10 cellular contexts compared by ENCODE assay signal in the genomic region with DNA sequence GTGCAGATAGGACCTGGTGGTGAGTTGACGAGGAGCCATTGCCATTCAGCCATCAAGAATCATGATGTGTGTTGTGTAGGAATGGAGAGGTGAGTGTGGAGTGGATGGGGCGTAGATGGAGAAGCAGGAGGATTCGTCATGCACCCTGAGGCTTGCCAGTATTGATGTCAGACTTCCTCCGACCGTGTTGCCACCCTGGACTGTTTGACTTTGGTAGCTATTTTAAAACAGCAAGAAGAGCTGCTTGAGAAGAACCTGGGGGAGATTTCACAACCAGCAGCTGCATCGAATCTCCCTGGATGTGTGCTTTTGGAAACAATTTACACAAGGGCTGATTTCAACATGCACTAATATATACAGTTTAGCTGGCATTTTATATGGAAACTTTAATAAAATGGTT.
A peak's percentile ranks its signal among the peaks of the same experiment; 100 is the strongest.
DNase-seq lines count a peak whose midpoint lies in the region; ATAC-seq and TF ChIP-seq lines count a peak whose summit lies in the region.
"Had no signal": no experiment of that assay in that cellular context is flagged by ENCODE, and none has a peak within 500 bp of the region (broad histone marks: within the 10 kb centered on the region; RNA-seq: fewer than 3 reads in every experiment).

No MANE protein-coding gene starts in this region.

- BruUV-seq in Panc1 (replicated peaks; lab: Mats Ljungman, UMichigan): no TSS peak

- H3K4me3 ChIP-seq in Panc1 (ENCODE audit: low read depth in 2 of 2, low read length in 2 of 2): no peak overlapping the region
- H3K4me3 ChIP-seq in psoas muscle: no peak overlapping the region

- no peak for ATAC-seq in Panc1
- peak; percentile 56 to 94 (median 86) for ATAC-seq in psoas muscle

- H3K4me1 ChIP-seq in Panc1 (ENCODE audit: control insufficient read depth, insufficient read depth, low read length): peaks cover 27% of the 10 kb centered on the region
- peaks cover 29% of the 10 kb centered on the region for H3K4me1 ChIP-seq in psoas muscle

- peak; percentile 11 for DNase-seq in GF-D8 (lab: John Stamatoyannopoulos, UW)
- no peak for DNase-seq in Panc1 (ENCODE audit: low read depth, low spot score)
- no peak for DNase-seq in epithelial cell of prostate (ENCODE audit: low read depth, low spot score)
- DNase-seq in psoas muscle: peak; percentile 46 to 62
- DNase-seq in activated naive CD4-positive, alpha-beta T cell treated with anti-CD3 and anti-CD28 coated beads, Interleukin-2, amount 50 U/mL, for 16 hours: no peak
- DNase-seq in foreskin melanocyte: no peak
- DNase-seq in DMS53 treated with DMSO at 0.1 percent for 48 hours (lab: John Stamatoyannopoulos, UW; ENCODE audit: unreplicated experiment): no peak
- DNase-seq: DMS 273 treated with DMSO at 0.1 percent for 48 hours, endodermal cell, NCI-H510A treated with DMSO at 0.1 percent for 48 hours had no signal

- no peaks in the 10 kb centered on the region for H3K36me3 ChIP-seq in Panc1 (ENCODE audit: control insufficient read depth, insufficient read depth, low read length)
- H3K36me3 ChIP-seq in psoas muscle (ENCODE audit: insufficient read depth in 1 of 2, low read depth in 1 of 2): no peaks in the 10 kb centered on the region

- in situ Hi-C loops in Panc1 (cut with HindIII; ENCODE audit: low pct_unique_long_range_greater_than_20kb, low sequenced_read_pairs): no loop called here

- POLR2A ChIA-PET in Panc1 (lab: Charles Lee): no interaction called here

- CTCF ChIA-PET in Panc1 (lab: Charles Lee): no interaction called here

- 43 to 65% (median 43%) methylated on average over 6 of the region's 6 CpGs for WGBS in psoas muscle, 3 donors

- H3K27ac ChIP-seq in Panc1 (ENCODE audit: low read length) (peak overlapping the region; percentile 66; the same call in 1 of the 2 replicates), epithelial cell of prostate (peak overlapping the region; percentile 71), psoas muscle (peak overlapping the region; percentile 78)

- intact Hi-C loops in Panc1 (cut with micrococcal nuclease; ENCODE audit: unreplicated experiment) (no loop called here), psoas muscle (cut with DNase I) (loop anchor here in 1 of 2 donors (2.0 kb wide), 1 partner anchor 221 kb away; the partner anchor contains the start of gene ZFAND5)

- H3K9me3 ChIP-seq in Panc1 (ENCODE audit: control insufficient read depth, insufficient read depth, low read depth, low read length) (no peaks in the 10 kb centered on the region), psoas muscle (no peaks in the 10 kb centered on the region)

- TF ChIP-seq CTCF in Panc1 (IDR thresholded peaks at IDR 0.05): no peak
- TF ChIP-seq CTCF in psoas muscle (IDR thresholded peaks at IDR 0.05): no peak

- H3K27me3 ChIP-seq in Panc1 (ENCODE audit: control insufficient read depth, insufficient read depth, low read length) (no peaks in the 10 kb centered on the region), psoas muscle (ENCODE audit: insufficient read depth in 3 of 3, low read length in 2 of 3) (no peaks in the 10 kb centered on the region)

Comparison
In these comparisons a context has a peak if more than half of its experiments do, and no peak if none do; other contexts are left out.
1. DNase-seq: peak in GF-D8 (single experiment) and psoas muscle (2 of 2); none in Panc1 (single experiment), epithelial cell of prostate (single experiment), activated naive CD4-positive, alpha-beta T cell treated with anti-CD3 and anti-CD28 coated beads, Interleukin-2, amount 50 U/mL, for 16 hours (single experiment), foreskin melanocyte (single experiment) and DMS53 treated with DMSO at 0.1 percent for 48 hours (single experiment).
2. Peak in every context shown above with its lines, with median percentiles within 50 percentile points of each other: H3K27ac ChIP-seq.